ENCODE assay signal across 13 cellular contexts in the genomic region with DNA sequence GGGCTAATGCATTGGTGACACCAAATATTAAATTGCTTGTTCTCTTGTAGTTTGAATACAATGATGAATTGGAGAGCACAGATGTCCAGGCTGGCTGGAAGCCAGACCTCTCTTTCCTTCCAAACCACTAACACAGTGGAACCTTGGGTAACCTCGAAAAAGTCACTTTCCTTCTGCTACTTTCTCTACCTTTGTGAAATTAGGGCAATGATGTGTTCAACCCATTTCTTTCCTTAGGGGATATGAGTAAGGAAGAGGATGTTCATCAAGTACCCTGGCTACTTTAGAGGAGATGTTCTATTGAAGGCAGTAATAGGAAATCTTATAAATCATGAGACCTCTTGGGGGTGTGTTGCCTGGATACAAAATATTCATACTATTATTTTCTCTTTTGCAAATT. TPM values are rescaled to one million over a fixed set of nuclear protein-coding genes. Genes with fewer than 3 reads are reported as not detected.
DNase-seq lines count a peak whose midpoint lies in the region; ATAC-seq and TF ChIP-seq lines count a peak whose summit lies in the region.
"Had no signal": no experiment of that assay in that cellular context is flagged by ENCODE, and none has a peak within 500 bp of the region (broad histone marks: within the 10 kb centered on the region; RNA-seq: fewer than 3 reads in every experiment).

No MANE protein-coding gene starts in this region.

- CTCF ChIA-PET in MCF 10A (lab: Yijun Ruan, JAX): interaction anchor here (0.6 to 0.9 kb wide), 3 partner anchors 13 to 884 kb away, joined by 3 to 4 read pairs (median 4); no protein-coding TSS in a partner anchor

- H3K27ac ChIP-seq in BLaER1 (no peak overlapping the region), mesenchymal stem cell (ENCODE audit: low read length, poor library complexity, severe bottlenecking) (peak overlapping the region; percentile 43)

- no peak for ATAC-seq in HG03469 (IDR thresholded peaks at IDR 0.05; ENCODE audit: unreplicated experiment)
- ATAC-seq: K562, Panc1 had no signal

- H3K36me3 ChIP-seq in BLaER1: no peaks in the 10 kb centered on the region
- H3K36me3 ChIP-seq in Loucy (ENCODE audit: insufficient read depth, low read length): no peaks in the 10 kb centered on the region
- no peaks in the 10 kb centered on the region for H3K36me3 ChIP-seq in mesenchymal stem cell (ENCODE audit: control insufficient read depth in 1 of 2, insufficient read depth in 2 of 2, low read depth in 1 of 2, low read length in 2 of 2)

- H3K27ac Mint-ChIP-seq in MCF 10A (ENCODE audit: low read depth, unreplicated experiment) (no peak overlapping the region), CD14-positive monocyte (no peak overlapping the region)
- H3K27ac Mint-ChIP-seq: activated naive CD8-positive, alpha-beta T cell treated with anti-CD3 and anti-CD28 coated beads, Interleukin-2, amount 10 ng/mL, durations not matched to agents 7 days and 5 days had no signal

- H2AFZ ChIP-seq in Loucy (ENCODE audit: low read length) (no peak overlapping the region; the same call in 1 of the 2 replicates), mesenchymal stem cell (ENCODE audit: low read depth, low read length) (no peak overlapping the region)

- H3K9me3 Mint-ChIP-seq in MCF 10A (ENCODE audit: unreplicated experiment): no peaks in the 10 kb centered on the region
- H3K9me3 Mint-ChIP-seq in CD14-positive monocyte: peaks cover 0 to 4% (median 2%) of the 10 kb centered on the region in 7 donors

- POLR2A ChIA-PET in MCF 10A (lab: Yijun Ruan, JAX): interaction anchor here (0.8 to 1.6 kb wide), 2 partner anchors 18 to 234 kb away, joined by 4 to 6 read pairs; no protein-coding TSS in a partner anchor

- H3K23ac ChIP-seq in mesenchymal stem cell (ENCODE audit: low read length in 2 of 2): no peak overlapping the region

- no peaks in the 10 kb centered on the region for H3K79me1 ChIP-seq in mesenchymal stem cell (replicated peaks; ENCODE audit: low read length, poor library complexity, severe bottlenecking)

- H3K9ac ChIP-seq in BLaER1 (no peak overlapping the region), Loucy (ENCODE audit: low read depth, low read length, poor library complexity, severe bottlenecking) (peak overlapping the region; percentile 0), mesenchymal stem cell (ENCODE audit: low read length) (peak overlapping the region; percentile 70)

- H2BK15ac ChIP-seq in mesenchymal stem cell (ENCODE audit: low read depth, poor library complexity, severe bottlenecking): no peak overlapping the region

- DNase-seq in MCF 10A (ENCODE audit: unreplicated experiment): peak; percentile 72
- DNase-seq in mesenchymal stem cell: no peak
- no peak for DNase-seq in middle frontal gyrus (ENCODE audit: extremely low spot score, low spot score)
- no peak for DNase-seq in GF-D8 (lab: John Stamatoyannopoulos, UW)
- DNase-seq in CD14-positive monocyte (ENCODE audit: low spot score): no peak
- DNase-seq: activated CD4-positive, alpha-beta T cell treated with anti-CD3 and anti-CD28 coated beads, Interleukin-2, amount 50 U/mL, for 1 hour; activated naive CD8-positive, alpha-beta T cell treated with anti-CD3 and anti-CD28 coated beads, Interleukin-2, amount 10 ng/mL, durations not matched to agents 7 days and 5 days had no signal

- H3K9me3 ChIP-seq in BLaER1 (peaks cover 7% of the 10 kb centered on the region; the same call in 1 of the 2 replicates), Loucy (ENCODE audit: insufficient read depth, low read depth, low read length) (no peaks in the 10 kb centered on the region; the same call in 1 of the 2 replicates), mesenchymal stem cell (ENCODE audit: control insufficient read depth, low read length) (no peaks in the 10 kb centered on the region)

- H4K20me1 ChIP-seq in BLaER1 (no peaks in the 10 kb centered on the region), Loucy (ENCODE audit: insufficient read depth, low read length, poor library complexity, severe bottlenecking) (no peaks in the 10 kb centered on the region)

- H4K8ac ChIP-seq in mesenchymal stem cell (ENCODE audit: low read length): no peak overlapping the region

- H3K4me3 Mint-ChIP-seq in MCF 10A (ENCODE audit: unreplicated experiment): no peak overlapping the region
- no peak overlapping the region for H3K4me3 Mint-ChIP-seq in CD14-positive monocyte
- H3K4me3 Mint-ChIP-seq: activated naive CD8-positive, alpha-beta T cell treated with anti-CD3 and anti-CD28 coated beads, Interleukin-2, amount 10 ng/mL, durations not matched to agents 7 days and 5 days had no signal

- intact Hi-C loops in MCF 10A (cut with micrococcal nuclease): no loop called here
- intact Hi-C loops in CD14-positive monocyte (cut with micrococcal nuclease): no loop called here

- H3K18ac ChIP-seq in mesenchymal stem cell (ENCODE audit: low read depth in 1 of 2, low read length in 2 of 2): no peak overlapping the region

- H3K4me1 Mint-ChIP-seq in MCF 10A (ENCODE audit: insufficient read depth, unreplicated experiment) (peaks cover 20% of the 10 kb centered on the region), CD14-positive monocyte (peaks cover 28% of the 10 kb centered on the region)

- no peaks in the 10 kb centered on the region for H3K27me3 Mint-ChIP-seq in MCF 10A (ENCODE audit: insufficient read depth, unreplicated experiment)
- peaks cover 0 to 2% (median 0%) of the 10 kb centered on the region in 3 donors for H3K27me3 Mint-ChIP-seq in CD14-positive monocyte (ENCODE audit: low read depth in 3 of 3)
- H3K27me3 Mint-ChIP-seq: activated naive CD8-positive, alpha-beta T cell treated with anti-CD3 and anti-CD28 coated beads, Interleukin-2, amount 10 ng/mL, durations not matched to agents 7 days and 5 days had no signal

- no peak overlapping the region for H3K4ac ChIP-seq in mesenchymal stem cell (ENCODE audit: low read depth in 1 of 2, low read length in 2 of 2)

- H3K27me3 ChIP-seq in BLaER1 (no peaks in the 10 kb centered on the region), Loucy (ENCODE audit: insufficient read depth, low read length, poor library complexity, severe bottlenecking) (no peaks in the 10 kb centered on the region), mesenchymal stem cell (ENCODE audit: control insufficient read depth in 1 of 2, insufficient read depth in 1 of 2, low read length in 2 of 2) (no peaks in the 10 kb centered on the region)

- no peaks in the 10 kb centered on the region for H3K79me2 ChIP-seq in Loucy (ENCODE audit: insufficient read depth, low read length)

- peak overlapping the region; percentile 48 for H2AK5ac ChIP-seq in mesenchymal stem cell (ENCODE audit: low read length, severe bottlenecking)

- H2BK120ac ChIP-seq in mesenchymal stem cell (ENCODE audit: low read depth, low read length): no peak overlapping the region

- H3K4me2 ChIP-seq in BLaER1: peak overlapping the region; percentile 25
- peak overlapping the region; percentile 29 for H3K4me2 ChIP-seq in Loucy (ENCODE audit: low read depth, low read length, poor library complexity, severe bottlenecking)
- H3K4me2 ChIP-seq in mesenchymal stem cell (ENCODE audit: low read length, poor library complexity, severe bottlenecking): no peak overlapping the region

- peaks cover 5% of the 10 kb centered on the region; the same call in 1 of the 2 replicates for H3F3A ChIP-seq in Loucy (ENCODE audit: low read depth)

- no peak overlapping the region for H2BK5ac ChIP-seq in mesenchymal stem cell (ENCODE audit: low read depth, low read length, poor library complexity, severe bottlenecking)

- H3K36me3 Mint-ChIP-seq in MCF 10A (ENCODE audit: insufficient read depth, unreplicated experiment) (no peaks in the 10 kb centered on the region), CD14-positive monocyte (peaks cover 2% of the 10 kb centered on the region in 2 donors)

- H3K9me2 ChIP-seq in Loucy (replicated peaks; ENCODE audit: low read depth, low read length): no peaks in the 10 kb centered on the region

- H3K4me1 ChIP-seq in BLaER1 (peaks cover 22% of the 10 kb centered on the region), Loucy (ENCODE audit: insufficient read depth, low read length, poor library complexity, severe bottlenecking) (peaks cover 30% of the 10 kb centered on the region), mesenchymal stem cell (ENCODE audit: control insufficient read depth, insufficient read depth, low read depth, low read length) (peaks cover 2% of the 10 kb centered on the region)

- H3K14ac ChIP-seq in mesenchymal stem cell (ENCODE audit: low read length in 2 of 2): no peak overlapping the region

- no TSS peak for BruUV-seq in MCF 10A (replicated peaks; lab: Mats Ljungman, UMichigan)

- no peak overlapping the region for H4K91ac ChIP-seq in mesenchymal stem cell (ENCODE audit: low read length)

- no peak overlapping the region for H2BK12ac ChIP-seq in mesenchymal stem cell (ENCODE audit: low read length in 2 of 2)

- H3K4me3 ChIP-seq in BLaER1 (no peak overlapping the region), Loucy (ENCODE audit: low read length, poor library complexity, severe bottlenecking) (no peak overlapping the region), mesenchymal stem cell (ENCODE audit: insufficient read depth in 1 of 2, low read depth in 1 of 2, low read length in 2 of 2) (no peak overlapping the region)
- H3K4me3 ChIP-seq: K562 had no signal

- TF ChIP-seq CTCF in Loucy (conservative IDR thresholded peaks at IDR 0.05; ENCODE audit: low read length): no peak
- TF ChIP-seq CTCF in MCF 10A (IDR thresholded peaks at IDR 0.05; ENCODE audit: unreplicated experiment): no peak
- no peak for TF ChIP-seq CTCF in CD14-positive monocyte (IDR thresholded peaks at IDR 0.05)

- no CpG with 5 or more reads among the region's 1 CpG for WGBS in mesenchymal stem cell

RNA-seq across cellular contexts. Expression of a gene that starts 55.6 kb away (rescaled TPM):
- not detected in 2 replicates for total RNA-seq in MCF 10A (2022)
- polyA plus RNA-seq in mesenchymal stem cell (2013, experiment 1 of 2): not detected
- polyA plus RNA-seq in mesenchymal stem cell (2013, experiment 2 of 2): not detected
- polyA plus RNA-seq in CD14-positive monocyte: 1 to 10 TPM in 1 of 2 donors, under 1 TPM in 1; 0.56 to 1.9 TPM
- total RNA-seq: epithelial cell of proximal tubule, K562 had no signal
- polyA plus RNA-seq: K562 had no signal
